ENCODE assay signal across 31 cellular contexts in the genomic region with DNA sequence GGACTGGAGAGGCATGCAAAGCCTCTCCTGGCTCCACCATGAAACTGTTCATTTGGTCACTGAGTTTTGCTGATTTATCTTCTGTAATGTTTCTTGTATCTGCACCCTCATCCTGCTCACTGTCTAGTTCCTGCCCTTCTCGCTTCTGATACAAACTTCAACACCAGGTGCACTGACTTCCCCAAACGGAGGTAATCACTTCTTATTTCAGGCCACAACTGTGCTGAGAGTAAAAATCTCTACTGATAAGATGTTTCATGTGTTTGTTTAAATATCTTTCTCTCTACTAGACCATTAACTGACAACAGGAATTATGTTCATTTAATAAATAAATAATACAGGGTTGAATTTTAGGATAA. TPM values are rescaled to one million over a fixed set of nuclear protein-coding genes. Genes with fewer than 3 reads are reported as not detected.
DNase-seq lines count a peak whose midpoint lies in the region; ATAC-seq, FAIRE-seq and TF ChIP-seq lines count a peak whose summit lies in the region.
"Had no signal": no experiment of that assay in that cellular context is flagged by ENCODE, and none has a peak within 500 bp of the region (broad histone marks: within the 10 kb centered on the region; RNA-seq: fewer than 3 reads in every experiment).

No MANE protein-coding gene starts in this region.

- H3K36me3 ChIP-seq in adipocyte (ENCODE audit: control insufficient read depth, insufficient read depth, low read length, severe bottlenecking) = no peaks in the 10 kb centered on the region
- H3K36me3 ChIP-seq: adrenal gland, ovary had no signal

- H3K4me1 Mint-ChIP-seq in T-helper 2 cell treated with Interferon-gamma antibody and Interleukin-4, amounts not matched to agents 5 μg/mL and 100 μg/mL, for 36 hours (ENCODE audit: low read depth) = peaks cover 6% of the 10 kb centered on the region
- H3K4me1 Mint-ChIP-seq: central memory CD8-positive, alpha-beta T cell; GM23338 had no signal

- H3K4me3 ChIP-seq in adipocyte (ENCODE audit: low read length) = no peak overlapping the region
- H3K4me3 ChIP-seq: adrenal gland, body of pancreas, GM23338, K562, ovary, PC-9 had no signal

- no peak overlapping the region for H3K4me3 Mint-ChIP-seq in T-helper 2 cell treated with Interferon-gamma antibody and Interleukin-4, amounts not matched to agents 5 μg/mL and 100 μg/mL, for 36 hours
- H3K4me3 Mint-ChIP-seq: activated CD4-positive, alpha-beta memory T cell treated with anti-CD3 and anti-CD28 coated beads for 36 hours; activated naive CD4-positive, alpha-beta T cell treated with anti-CD3 and anti-CD28 coated beads for 36 hours; central memory CD8-positive, alpha-beta T cell; GM23338; immature natural killer cell; type B pancreatic cell had no signal

- H3K9ac ChIP-seq in adipocyte (ENCODE audit: low read length) = peak overlapping the region; percentile 14

- DNase-seq in GM12891 (ENCODE audit: insufficient read length, low spot score) = no peak
- DNase-seq in adipocyte (ENCODE audit: low read depth) = no peak
- no peak for DNase-seq in activated T-cell treated with anti-CD3 and anti-CD28 coated beads, Interleukin-2, amount 50 U/mL, for 1 hour
- no peak for DNase-seq in D721Med (ENCODE audit: insufficient read length, low spot score)
- DNase-seq in T-helper 2 cell treated with Interferon-gamma antibody and Interleukin-4, amounts not matched to agents 5 μg/mL and 100 μg/mL, for 36 hours (ENCODE audit: low spot score) = no peak
- no peak for DNase-seq in NCI-H2029 (lab: John Stamatoyannopoulos, UW)
- DNase-seq: activated CD4-positive, alpha-beta memory T cell treated with anti-CD3 and anti-CD28 coated beads for 36 hours; activated CD4-positive, alpha-beta T cell treated with anti-CD3 and anti-CD28 coated beads for 1 hour; activated CD8-positive, alpha-beta memory T cell treated with anti-CD3 and anti-CD28 coated beads, Interleukin-2, amount 50 U/mL, for 4 hours; activated naive CD4-positive, alpha-beta T cell treated with anti-CD3 and anti-CD28 coated beads for 36 hours; adrenal gland; body of pancreas; erythroblast; immature natural killer cell; left colon; mesenchymal stem cell; NCI-H1930; NCI-H524 treated with DMSO at 0.1 percent for 48 hours; ovary; PC-9; stimulated activated CD4-positive, alpha-beta T cell treated with anti-CD3 and anti-CD28 coated beads, Interleukin-15, amount 100 ng/mL, for 24 hours; stimulated activated CD4-positive, alpha-beta T cell treated with anti-CD3 and anti-CD28 coated beads, Interleukin-4, amount 100 ng/mL, for 4 hours had no signal

- FAIRE-seq in GM12891 (lab: Jason Lieb, UNC) (no peak), D721Med (lab: Jason Lieb, UNC) (no peak)
- FAIRE-seq: GM18507, K562 had no signal

- no peaks in the 10 kb centered on the region for H3K36me3 Mint-ChIP-seq in T-helper 2 cell treated with Interferon-gamma antibody and Interleukin-4, amounts not matched to agents 5 μg/mL and 100 μg/mL, for 36 hours (ENCODE audit: low read depth)
- H3K36me3 Mint-ChIP-seq: immature natural killer cell, type B pancreatic cell had no signal

- ATAC-seq in GM21529 (IDR thresholded peaks at IDR 0.05; ENCODE audit: unreplicated experiment) (peak; percentile 43), HG03565 (IDR thresholded peaks at IDR 0.05; ENCODE audit: unreplicated experiment) (peak; percentile 47)
- ATAC-seq: body of pancreas, GM23338, K562, left colon had no signal

- H3K4me1 ChIP-seq in adipocyte (ENCODE audit: control insufficient read depth, insufficient read depth, low read length) = peaks cover 28% of the 10 kb centered on the region

- H3K9me3 Mint-ChIP-seq in T-helper 2 cell treated with Interferon-gamma antibody and Interleukin-4, amounts not matched to agents 5 μg/mL and 100 μg/mL, for 36 hours = no peaks in the 10 kb centered on the region
- H3K9me3 Mint-ChIP-seq: central memory CD8-positive, alpha-beta T cell; GM23338; type B pancreatic cell had no signal

- no peak for TF ChIP-seq CTCF in D721Med (IDR thresholded peaks at IDR 0.05; ENCODE audit: insufficient read depth, missing control alignments)

- H3K27me3 Mint-ChIP-seq in T-helper 2 cell treated with Interferon-gamma antibody and Interleukin-4, amounts not matched to agents 5 μg/mL and 100 μg/mL, for 36 hours (ENCODE audit: low read depth) = no peaks in the 10 kb centered on the region
- H3K27me3 Mint-ChIP-seq: activated CD4-positive, alpha-beta memory T cell treated with anti-CD3 and anti-CD28 coated beads for 36 hours; central memory CD8-positive, alpha-beta T cell; type B pancreatic cell had no signal

- no peak overlapping the region for H3K27ac Mint-ChIP-seq in T-helper 2 cell treated with Interferon-gamma antibody and Interleukin-4, amounts not matched to agents 5 μg/mL and 100 μg/mL, for 36 hours
- H3K27ac Mint-ChIP-seq: activated CD4-positive, alpha-beta memory T cell treated with anti-CD3 and anti-CD28 coated beads for 36 hours; activated naive CD4-positive, alpha-beta T cell treated with anti-CD3 and anti-CD28 coated beads for 36 hours; GM23338; immature natural killer cell; type B pancreatic cell had no signal

- peaks cover 4% of the 10 kb centered on the region for H3K9me3 ChIP-seq in adipocyte (ENCODE audit: control insufficient read depth, low read length)
- H3K9me3 ChIP-seq: adrenal gland, body of pancreas, ovary had no signal

- H3K27me3 ChIP-seq in adipocyte (replicated peaks; ENCODE audit: control insufficient read depth, insufficient read depth, low read length) = no peaks in the 10 kb centered on the region
- H3K27me3 ChIP-seq: adrenal gland, body of pancreas, ovary had no signal

- no peak for TF ChIP-seq POLR2A in GM12891 (IDR thresholded peaks at IDR 0.05; ENCODE audit: low read depth, low read length)

TF ChIP-seq in GM12891, 5 proteins besides CTCF, POLR2A, EP300 and RAD21:
- peak; percentile 29; the same call in 1 of the 2 replicates for TF ChIP-seq SPI1 (IDR thresholded peaks at IDR 0.05; ENCODE audit: low read depth, low read length)
- no peak for TF ChIP-seq TAF1 (IDR thresholded peaks at IDR 0.05; ENCODE audit: low read depth, low read length)

RNA-seq across cellular contexts. Expression of a gene that starts 10.9 kb away (rescaled TPM):
- polyA plus RNA-seq in GM12891 (2012; ENCODE audit: low read depth, missing spikeins) = 0.09 TPM
- polyA plus RNA-seq: adrenal gland, AG04450, GM23338, neural cell, ovary had no signal

RNA-seq across cellular contexts. Expression of a gene that starts 39.8 kb away (rescaled TPM):
- polyA plus RNA-seq in GM12891 (2012; ENCODE audit: low read depth, missing spikeins) = 13.3 TPM
